Comparison of ENCODE assay signal across 8 cellular contexts in genomic region chr1:114346480-114347029, GRCh38.
DNase-seq lines count a peak whose midpoint lies in the region; ATAC-seq, FAIRE-seq and TF ChIP-seq lines count a peak whose summit lies in the region.

No MANE protein-coding gene starts in this region.

- H3K9ac ChIP-seq in kidney (ENCODE audit: low read length in 2 of 2) = peak overlapping the region; percentile 3 to 63

- H3K9me3 ChIP-seq in kidney (ENCODE audit: control insufficient read depth in 1 of 2, low read length in 2 of 2) = no peaks in the 10 kb centered on the region

- no peak for FAIRE-seq in kidney (lab: Jason Lieb, UNC)

- peak; percentile 97 for DNase-seq in Ammon's horn (ENCODE audit: low spot score)
- DNase-seq in GM19238 (ENCODE audit: insufficient read length, low spot score) = peak; percentile 88
- DNase-seq in NCI-H446 treated with DMSO at 0.1 percent for 48 hours (lab: John Stamatoyannopoulos, UW) = peak; percentile 86
- peak; percentile 96 for DNase-seq in activated CD4-positive, alpha-beta T cell treated with anti-CD3 and anti-CD28 coated beads for 1 hour
- peak; percentile 94 for DNase-seq in cerebellum (ENCODE audit: low spot score)
- DNase-seq in kidney = peak; percentile 98
- peak; percentile 95 to 99 (median 96) for DNase-seq in stimulated activated CD4-positive, alpha-beta T cell treated with anti-CD3 and anti-CD28 coated beads, Interleukin-12 subunit alpha, Interleukin-12 subunit beta, amount 100 ng/mL, for 48 hours (ENCODE audit: low read depth in 2 of 3, low spot score in 1 of 3)

- H3K4me1 ChIP-seq in kidney (ENCODE audit: control insufficient read depth in 1 of 2, insufficient read depth in 1 of 2, low read depth in 1 of 2, low read length in 2 of 2) = peaks cover 0 to 10% of the 10 kb centered on the region in 2 donors

- H3K4me3 ChIP-seq in kidney (ENCODE audit: low read length in 2 of 2) = peak overlapping the region; percentile 68 to 88

- intact Hi-C loops in kidney (cut with DNase I) = no loop called here

- peak; percentile 100 for TF ChIP-seq CTCF in kidney (IDR thresholded peaks at IDR 0.05; ENCODE audit: borderline replicate concordance, extremely low read depth, insufficient read depth)

- H3K36me3 ChIP-seq in kidney (ENCODE audit: control insufficient read depth in 1 of 2, insufficient read depth in 2 of 2, low read length in 2 of 2) = no peaks in the 10 kb centered on the region

- H3K27ac ChIP-seq in kidney (ENCODE audit: low read depth in 2 of 2, low read length in 2 of 2) = peak overlapping the region in 1 of 2 donors; percentile 40

- peak; percentile 99 for ATAC-seq in HG03432 (IDR thresholded peaks at IDR 0.05; ENCODE audit: unreplicated experiment)
